ENCODE assay signal across 9 cellular contexts in genomic region chr14:49860988-49861387, GRCh38. TPM values are rescaled to one million over a fixed set of nuclear protein-coding genes. Genes with fewer than 3 reads are reported as not detected.
DNase-seq lines count a peak whose midpoint lies in the region; ATAC-seq lines count a peak whose summit lies in the region.
"Had no signal": no experiment of that assay in that cellular context is flagged by ENCODE, and none has a peak within 500 bp of the region (broad histone marks: within the 10 kb centered on the region; RNA-seq: fewer than 3 reads in every experiment).

No MANE protein-coding gene starts in this region.

- H3K4me1 Mint-ChIP-seq in natural killer cell treated with Interleukin-12 subunit alpha and Interleukin-12 subunit beta and Interleukin-15 and Interleukin-18, amount 100 ng/mL, for 72 hours (ENCODE audit: low read depth in 2 of 2) = peaks cover 3 to 4% of the 10 kb centered on the region in 2 donors

- H3K27me3 Mint-ChIP-seq in natural killer cell treated with Interleukin-12 subunit alpha and Interleukin-12 subunit beta and Interleukin-15 and Interleukin-18, amount 100 ng/mL, for 72 hours = no peaks in the 10 kb centered on the region

- H3K9me3 Mint-ChIP-seq in natural killer cell treated with Interleukin-12 subunit alpha and Interleukin-12 subunit beta and Interleukin-15 and Interleukin-18, amount 100 ng/mL, for 72 hours = no peaks in the 10 kb centered on the region
- H3K9me3 Mint-ChIP-seq: activated naive CD4-positive, alpha-beta T cell treated with anti-CD3 and anti-CD28 coated beads, Interleukin-2, amount 50 U/mL, for 24 hours had no signal

- H3K27ac ChIP-seq in SJCRH30 (peak overlapping the region; percentile 61; the same call in 1 of the 2 replicates), skin epidermis (peak overlapping the region in 19 of 21 experiments; percentile 91 to 99 (median 95))

- H3K4me1 ChIP-seq in ES-I3 (ENCODE audit: insufficient read depth, low read length) (no peaks in the 10 kb centered on the region), SJCRH30 (no peaks in the 10 kb centered on the region)

- no peaks in the 10 kb centered on the region for H3K36me3 ChIP-seq in ES-I3 (ENCODE audit: insufficient read depth, low read length)
- no peaks in the 10 kb centered on the region for H3K36me3 ChIP-seq in SJCRH30

- no peak overlapping the region for H3K27ac Mint-ChIP-seq in natural killer cell treated with Interleukin-12 subunit alpha and Interleukin-12 subunit beta and Interleukin-15 and Interleukin-18, amount 100 ng/mL, for 72 hours

- H3K4me3 Mint-ChIP-seq in natural killer cell treated with Interleukin-12 subunit alpha and Interleukin-12 subunit beta and Interleukin-15 and Interleukin-18, amount 100 ng/mL, for 72 hours = no peak overlapping the region

- H3K4me3 ChIP-seq in SJCRH30 = peak overlapping the region; percentile 73
- H3K4me3 ChIP-seq in iPS-11a (ENCODE audit: low read depth, low read length) = peak overlapping the region; percentile 69
- peak overlapping the region in 5 of 7 experiments; percentile 40 to 72 (median 57) for H3K4me3 ChIP-seq in skin epidermis

- ATAC-seq in GM21786 (IDR thresholded peaks at IDR 0.05; ENCODE audit: unreplicated experiment) = no peak
- ATAC-seq in natural killer cell treated with Interleukin-12 subunit alpha and Interleukin-12 subunit beta and Interleukin-15 and Interleukin-18, amount 100 ng/mL, for 72 hours = no peak

- no peaks in the 10 kb centered on the region for H3K36me3 Mint-ChIP-seq in natural killer cell treated with Interleukin-12 subunit alpha and Interleukin-12 subunit beta and Interleukin-15 and Interleukin-18, amount 100 ng/mL, for 72 hours
- H3K36me3 Mint-ChIP-seq: activated naive CD4-positive, alpha-beta T cell treated with anti-CD3 and anti-CD28 coated beads, Interleukin-2, amount 50 U/mL, for 24 hours had no signal

- DNase-seq in SJCRH30 = no peak
- DNase-seq in T-helper 1 cell = no peak
- no peak for DNase-seq in NCI-H510A treated with DMSO at 0.1 percent for 48 hours (lab: John Stamatoyannopoulos, UW)
- no peak for DNase-seq in natural killer cell treated with Interleukin-12 subunit alpha and Interleukin-12 subunit beta and Interleukin-15 and Interleukin-18, amount 100 ng/mL, for 72 hours (ENCODE audit: low spot score)

- H3K27me3 ChIP-seq in SJCRH30 = no peaks in the 10 kb centered on the region

- H3K9ac ChIP-seq in ES-I3 (ENCODE audit: low read depth, low read length) = peak overlapping the region; percentile 76

- H3K9me3 ChIP-seq in ES-I3 (ENCODE audit: control insufficient read depth, insufficient read depth, low read length) (no peaks in the 10 kb centered on the region), SJCRH30 (replicated peaks) (no peaks in the 10 kb centered on the region)

RNA-seq across cellular contexts. Expression of gene NEMF, which starts 8.4 kb away (rescaled TPM):
- 49.6 and 66.1 TPM in 2 replicates for total RNA-seq in SJCRH30 (2014; rRNA removed; shearing (Covaris generic))
- 100 to 1,000 TPM in 1 of 2 donors, 10 to 100 TPM in 1; 95.2 to 120 TPM for total RNA-seq in natural killer cell treated with Interleukin-12 subunit alpha and Interleukin-12 subunit beta and Interleukin-15 and Interleukin-18, amount 100 ng/mL, for 72 hours

RNA-seq across cellular contexts. Expression of gene ARF6, which starts 31.9 kb away (rescaled TPM):
- 32.2 and 35.7 TPM in 2 replicates for total RNA-seq in SJCRH30 (2014; rRNA removed; shearing (Covaris generic))
- total RNA-seq in natural killer cell treated with Interleukin-12 subunit alpha and Interleukin-12 subunit beta and Interleukin-15 and Interleukin-18, amount 100 ng/mL, for 72 hours = 100 to 1,000 TPM; 147 to 175 TPM
